ENCODE assay signal across 9 cellular contexts in genomic region chr3:72889310-72890165, GRCh38. TPM values are rescaled to one million over a fixed set of nuclear protein-coding genes. Genes with fewer than 3 reads are reported as not detected.
DNase-seq lines count a peak whose midpoint lies in the region; TF ChIP-seq lines count a peak whose summit lies in the region.
"Had no signal": no experiment of that assay in that cellular context is flagged by ENCODE, and none has a peak within 500 bp of the region (broad histone marks: within the 10 kb centered on the region; RNA-seq: fewer than 3 reads in every experiment).

No MANE protein-coding gene starts in this region.

- TF ChIP-seq EP300 in stomach (IDR thresholded peaks at IDR 0.05): no peak

- TF ChIP-seq CTCF in HFF-Myc (IDR thresholded peaks at IDR 0.05; ENCODE audit: low read depth, low read length, missing control alignments) (no peak), stomach (IDR thresholded peaks at IDR 0.05) (no peak)

- H3K9ac ChIP-seq in adipocyte (ENCODE audit: low read length) (peak overlapping the region; percentile 76), iPS-20b (ENCODE audit: low read depth, low read length) (peak overlapping the region; percentile 21; the same call in 1 of the 2 replicates)

- H3K27ac ChIP-seq in iPS-20b (ENCODE audit: low read length) (no peak overlapping the region), stomach (peak overlapping the region in 3 of 5 donors; percentile 64 to 79 (median 75))

- H3K4me1 ChIP-seq in adipocyte (ENCODE audit: control insufficient read depth, insufficient read depth, low read length) (peaks cover 59% of the 10 kb centered on the region), iPS-20b (ENCODE audit: insufficient read depth, low read length) (peaks cover 15% of the 10 kb centered on the region), stomach (peaks cover 11 to 38% (median 30%) of the 10 kb centered on the region in 4 donors)

- 69 to 78% (median 74%) methylated on average over 13 of the region's 13 CpGs for WGBS in stomach, 5 donors

- H3K36me3 ChIP-seq in adipocyte (ENCODE audit: control insufficient read depth, insufficient read depth, low read length, severe bottlenecking): no peaks in the 10 kb centered on the region
- H3K36me3 ChIP-seq in iPS-20b (ENCODE audit: insufficient read depth, low read depth, low read length): no peaks in the 10 kb centered on the region
- H3K36me3 ChIP-seq in stomach: no peaks in the 10 kb centered on the region
- H3K36me3 ChIP-seq: upper lobe of left lung had no signal

- peak overlapping the region; percentile 53 for H3K4me3 ChIP-seq in HFF-Myc (replicated peaks; ENCODE audit: low read depth, low read length)
- peak overlapping the region; percentile 83 for H3K4me3 ChIP-seq in adipocyte (ENCODE audit: low read length)
- H3K4me3 ChIP-seq in iPS-20b (ENCODE audit: low read length): peak overlapping the region; percentile 64
- peak overlapping the region in 2 of 4 donors; percentile 49 to 59 for H3K4me3 ChIP-seq in stomach

- no peak for DNase-seq in HFF-Myc (ENCODE audit: extremely low read depth, low read depth)
- no peak for DNase-seq in adipocyte (ENCODE audit: low read depth)
- no peak for DNase-seq in stomach
- no peak for DNase-seq in DMS153 treated with DMSO at 0.1 percent for 48 hours (lab: John Stamatoyannopoulos, UW; ENCODE audit: unreplicated experiment)
- DNase-seq in SHP77 (lab: John Stamatoyannopoulos, UW): no peak
- no peak for DNase-seq in stimulated activated CD4-positive, alpha-beta T cell treated with anti-CD3 and anti-CD28 coated beads, Interleukin-15, amount 100 ng/mL, for 24 hours
- DNase-seq in NCI-H1105 treated with DMSO at 0.1 percent for 48 hours (lab: John Stamatoyannopoulos, UW): no peak

- H3K9me3 ChIP-seq in adipocyte (ENCODE audit: control insufficient read depth, low read length): no peaks in the 10 kb centered on the region
- no peaks in the 10 kb centered on the region for H3K9me3 ChIP-seq in iPS-20b (ENCODE audit: insufficient read depth, low read depth, low read length)
- H3K9me3 ChIP-seq in stomach: no peaks in the 10 kb centered on the region
- H3K9me3 ChIP-seq: upper lobe of left lung had no signal

- no peak for TF ChIP-seq POLR2A in stomach (IDR thresholded peaks at IDR 0.05)

- intact Hi-C loops in stomach (cut with DNase I; ENCODE audit: low total_unique reads): no loop called here

- no peaks in the 10 kb centered on the region for H3K27me3 ChIP-seq in adipocyte (replicated peaks; ENCODE audit: control insufficient read depth, insufficient read depth, low read length)
- peaks cover 91% of the 10 kb centered on the region for H3K27me3 ChIP-seq in iPS-20b (ENCODE audit: insufficient read depth, low read length)
- H3K27me3 ChIP-seq in stomach: peaks cover 0 to 3% (median 0%) of the 10 kb centered on the region in 3 donors
- H3K27me3 ChIP-seq: upper lobe of left lung had no signal

RNA-seq across cellular contexts. Expression of gene GXYLT2, which starts 1.7 kb away (rescaled TPM):
- total RNA-seq in stomach: 10 to 100 TPM in 2 of 5 donors, 1 to 10 TPM in 1, under 1 TPM in 2; 0.45 to 27.0 (median 4.2) TPM
- polyA plus RNA-seq in stomach: 1 to 10 TPM in 2 of 3 donors, under 1 TPM in 1; 0.40 to 1.5 (median 1.2) TPM

RNA-seq across cellular contexts. Expression of gene SHQ1, which starts 41.3 kb away (rescaled TPM):
- total RNA-seq in stomach: 10 to 100 TPM; 11.7 to 77.9 (median 30.7) TPM
- polyA plus RNA-seq in stomach: 1 to 10 TPM; 7.5 to 7.9 (median 7.6) TPM
